In the genomic region with DNA sequence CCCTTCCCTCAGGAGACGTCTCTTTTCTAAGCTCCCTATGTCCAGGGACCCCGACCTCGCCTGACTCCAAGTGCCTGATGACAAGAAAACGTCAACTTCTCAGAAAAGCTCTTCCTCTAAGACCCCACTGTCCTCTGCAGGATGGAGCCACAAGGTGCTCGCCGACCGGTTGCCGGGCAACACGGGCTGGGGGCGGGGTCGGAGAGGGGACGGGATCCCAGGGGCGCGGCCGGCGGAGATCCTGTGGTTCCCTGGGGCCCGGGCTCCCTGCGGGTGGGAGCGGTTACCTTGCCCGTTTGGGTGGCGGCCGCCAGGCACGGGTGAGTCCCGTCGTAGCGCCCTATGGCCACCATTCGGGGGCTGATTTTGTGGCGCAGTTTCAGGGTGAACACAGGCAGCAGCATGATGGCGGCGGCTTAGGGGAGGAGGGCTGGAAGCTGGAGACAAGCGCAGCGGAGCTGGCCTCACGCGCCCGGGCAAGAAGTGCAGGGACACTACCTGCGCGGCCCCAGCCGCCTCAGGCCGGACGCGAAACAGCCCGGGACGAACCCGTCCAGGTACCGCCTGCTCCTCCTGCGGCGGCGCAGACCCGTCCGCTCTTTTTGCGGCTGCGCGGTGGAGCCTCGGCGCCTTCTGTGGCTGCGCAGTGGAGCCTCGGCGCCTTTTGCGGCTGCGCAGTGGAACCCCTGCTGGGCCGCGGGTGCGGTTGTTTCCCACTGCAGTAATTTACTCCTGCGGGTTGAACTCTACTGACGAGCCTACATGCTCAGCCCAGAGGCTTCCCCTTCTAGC, we compare ENCODE assay signal across 8 cellular contexts. TPM values are rescaled to one million over a fixed set of nuclear protein-coding genes. Genes with fewer than 3 reads are reported as not detected.
DNase-seq lines count a peak whose midpoint lies in the region; ATAC-seq and TF ChIP-seq lines count a peak whose summit lies in the region.

A gene with protein sequence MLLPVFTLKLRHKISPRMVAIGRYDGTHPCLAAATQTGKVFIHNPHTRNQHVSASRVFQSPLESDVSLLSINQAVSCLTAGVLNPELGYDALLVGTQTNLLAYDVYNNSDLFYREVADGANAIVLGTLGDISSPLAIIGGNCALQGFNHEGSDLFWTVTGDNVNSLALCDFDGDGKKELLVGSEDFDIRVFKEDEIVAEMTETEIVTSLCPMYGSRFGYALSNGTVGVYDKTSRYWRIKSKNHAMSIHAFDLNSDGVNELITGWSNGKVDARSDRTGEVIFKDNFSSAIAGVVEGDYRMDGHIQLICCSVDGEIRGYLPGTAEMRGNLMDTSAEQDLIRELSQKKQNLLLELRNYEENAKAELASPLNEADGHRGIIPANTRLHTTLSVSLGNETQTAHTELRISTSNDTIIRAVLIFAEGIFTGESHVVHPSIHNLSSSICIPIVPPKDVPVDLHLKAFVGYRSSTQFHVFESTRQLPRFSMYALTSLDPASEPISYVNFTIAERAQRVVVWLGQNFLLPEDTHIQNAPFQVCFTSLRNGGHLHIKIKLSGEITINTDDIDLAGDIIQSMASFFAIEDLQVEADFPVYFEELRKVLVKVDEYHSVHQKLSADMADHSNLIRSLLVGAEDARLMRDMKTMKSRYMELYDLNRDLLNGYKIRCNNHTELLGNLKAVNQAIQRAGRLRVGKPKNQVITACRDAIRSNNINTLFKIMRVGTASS (minus strand): TSS at position 566 of the 792 bp plus-strand sequence. CDS start 162 bp downstream, at position 404.

- TF ChIP-seq CTCF in BE2C (IDR thresholded peaks at IDR 0.05; ENCODE audit: low read depth, low read length), result no peak

- no peaks in the 10 kb centered on the region for H3K27me3 ChIP-seq in BE2C

- H3K9me3 ChIP-seq in BE2C, result no peaks in the 10 kb centered on the region

- H3K27ac ChIP-seq in cingulate gyrus (ENCODE audit: low read depth, low read length), result peak within 1 kb of the TSS; percentile 99

- peak; percentile 92 for DNase-seq in BE2C
- peak; percentile 89 for DNase-seq in GM19238 (ENCODE audit: insufficient read length, low spot score)
- peak; percentile 71 to 90 for DNase-seq in NCI-H524 (lab: John Stamatoyannopoulos, UW)
- peak; percentile 92 for DNase-seq in activated CD4-positive, alpha-beta T cell treated with anti-CD3 and anti-CD28 coated beads for 48 hours
- DNase-seq in kidney tubule cell (ENCODE audit: low spot score), result peak; percentile 92
- DNase-seq in stimulated activated CD4-positive, alpha-beta T cell treated with anti-CD3 and anti-CD28 coated beads, Interleukin-1b, Interleukin-23, amount 100 ng/mL, for 1 hour (ENCODE audit: low read depth in 2 of 2), result peak; percentile 82 to 84

- H3K36me3 ChIP-seq in BE2C, result no peaks in the 10 kb centered on the region

- H3K4me3 ChIP-seq in BE2C (ENCODE audit: low read depth, low read length), result peak within 1 kb of the TSS; percentile 90

- H3K4me1 ChIP-seq in BE2C, result no peaks in the 10 kb centered on the region; the same call in 1 of the 2 replicates

- peak; percentile 86 for ATAC-seq in HG03439 (IDR thresholded peaks at IDR 0.05; ENCODE audit: unreplicated experiment)

RNA-seq across cellular contexts. Expression of the gene that starts here (rescaled TPM):
- 13.4 TPM for polyA plus RNA-seq in BE2C (2012; ENCODE audit: insufficient read depth, insufficient read length, low read depth)

Comparison
In these comparisons a context has a peak if more than half of its experiments do, and no peak if none do; other contexts are left out.
1. Peak in every context shown above with its lines: DNase-seq, ATAC-seq, H3K4me3 ChIP-seq and H3K27ac ChIP-seq.